In genomic region chr14:72801381-72801812, GRCh38 we compare ENCODE assay signal across 10 cellular contexts.
DNase-seq lines count a peak whose midpoint lies in the region; ATAC-seq and TF ChIP-seq lines count a peak whose summit lies in the region.
"Had no signal": no experiment of that assay in that cellular context is flagged by ENCODE, and none has a peak within 500 bp of the region (broad histone marks: within the 10 kb centered on the region; RNA-seq: fewer than 3 reads in every experiment).

No MANE protein-coding gene starts in this region.

- no peak overlapping the region for H3K27ac ChIP-seq in endodermal cell (ENCODE audit: low read depth, low read length)
- peak overlapping the region in 1 of 2 donors; percentile 25 for H3K27ac ChIP-seq in aorta (ENCODE audit: low read depth in 1 of 2, low read length in 2 of 2)

- intact Hi-C loops in aorta (cut with DNase I): no loop called here

- H3K27me3 ChIP-seq in skeletal muscle satellite cell (ENCODE audit: control insufficient read depth, insufficient read depth, low read length) (no peaks in the 10 kb centered on the region), endodermal cell (ENCODE audit: control insufficient read depth, insufficient read depth, low read length, poor library complexity, severe bottlenecking) (no peaks in the 10 kb centered on the region), aorta (ENCODE audit: control insufficient read depth in 1 of 2, insufficient read depth in 2 of 2, low read length in 1 of 2) (no peaks in the 10 kb centered on the region)

- peak; percentile 60 to 72 for ATAC-seq in activated CD4-positive, CD25-positive, alpha-beta regulatory T cell treated with anti-CD3 and anti-CD28 coated beads, Interleukin-2, amount 50 U/mL, for 24 hours
- no peak for ATAC-seq in aorta (ENCODE audit: low FRiP score)

- H3K4me3 Mint-ChIP-seq in endodermal cell: no peak overlapping the region

- WGBS in endodermal cell (ENCODE audit: insufficient coverage in 1 of 2, insufficient read length in 1 of 2), 2 experiments: 88 to 98% methylated on average over 3 to 4 of the region's 4 CpGs
- 50 to 52% methylated on average over 4 of the region's 4 CpGs for WGBS in aorta, 2 donors

- TF ChIP-seq CTCF in endodermal cell (conservative IDR thresholded peaks at IDR 0.05): no peak

- DNase-seq in activated CD4-positive, CD25-positive, alpha-beta regulatory T cell treated with anti-CD3 and anti-CD28 coated beads, Interleukin-2, amount 50 U/mL, for 72 hours: no peak
- DNase-seq in T1000 (lab: John Stamatoyannopoulos, UW) (peak; percentile 68), fibroblast of gingiva (ENCODE audit: low read depth) (peak; percentile 52), NCI-H128 (lab: John Stamatoyannopoulos, UW; ENCODE audit: unreplicated experiment) (no peak), endodermal cell (no peak), aorta (no peak)
- DNase-seq: 8988T, NCI-H146 had no signal

- H3K4me1 ChIP-seq in skeletal muscle satellite cell (ENCODE audit: control insufficient read depth, insufficient read depth, low read length): peaks cover 21% of the 10 kb centered on the region
- no peaks in the 10 kb centered on the region for H3K4me1 ChIP-seq in endodermal cell (ENCODE audit: control insufficient read depth, insufficient read depth, low read length)
- H3K4me1 ChIP-seq in aorta (ENCODE audit: control insufficient read depth in 1 of 2, insufficient read depth in 2 of 2, low read length in 2 of 2): no peaks in the 10 kb centered on the region

- no peaks in the 10 kb centered on the region for H3K36me3 Mint-ChIP-seq in endodermal cell (ENCODE audit: low read depth)

- peak overlapping the region; percentile 46 for H3K4me2 ChIP-seq in skeletal muscle satellite cell (ENCODE audit: low read length)

- H3K9me3 ChIP-seq in skeletal muscle satellite cell (replicated peaks; ENCODE audit: low read length): no peaks in the 10 kb centered on the region
- H3K9me3 ChIP-seq in endodermal cell (ENCODE audit: control insufficient read depth, low read length): no peaks in the 10 kb centered on the region
- H3K9me3 ChIP-seq in aorta (ENCODE audit: control insufficient read depth, low read length): no peaks in the 10 kb centered on the region

- peak overlapping the region; percentile 22 for H3K4me3 ChIP-seq in skeletal muscle satellite cell (ENCODE audit: low read length)
- H3K4me3 ChIP-seq in endodermal cell (ENCODE audit: low read length): no peak overlapping the region
- H3K4me3 ChIP-seq in aorta (ENCODE audit: low read length in 2 of 2): no peak overlapping the region

- H3K9ac ChIP-seq in skeletal muscle satellite cell (ENCODE audit: low read depth, low read length): no peak overlapping the region
- no peak overlapping the region for H3K9ac ChIP-seq in endodermal cell (ENCODE audit: extremely low read depth, low read length, poor library complexity, severe bottlenecking)

- peaks cover 7% of the 10 kb centered on the region for H3K4me1 Mint-ChIP-seq in endodermal cell

- no peaks in the 10 kb centered on the region for H3K9me3 Mint-ChIP-seq in endodermal cell

- H3K27me3 Mint-ChIP-seq in endodermal cell (ENCODE audit: insufficient read depth): peaks cover 42% of the 10 kb centered on the region

- no peaks in the 10 kb centered on the region for H3K36me3 ChIP-seq in skeletal muscle satellite cell (ENCODE audit: insufficient read depth, low read length)
- H3K36me3 ChIP-seq in endodermal cell (ENCODE audit: control insufficient read depth, insufficient read depth, low read length): no peaks in the 10 kb centered on the region
- no peaks in the 10 kb centered on the region for H3K36me3 ChIP-seq in aorta (ENCODE audit: control insufficient read depth in 1 of 2, insufficient read depth in 2 of 2, low read length in 1 of 2)

- no peak overlapping the region for H3K27ac Mint-ChIP-seq in endodermal cell

Comparison
In these comparisons a context has a peak if more than half of its experiments do, and no peak if none do; other contexts are left out.
1. DNase-seq: peak in T1000 (single experiment) and fibroblast of gingiva (single experiment); none in activated CD4-positive, CD25-positive, alpha-beta regulatory T cell treated with anti-CD3 and anti-CD28 coated beads, Interleukin-2, amount 50 U/mL, for 72 hours (single experiment), NCI-H128 (single experiment), endodermal cell (single experiment) and aorta (0 of 2).